17 cellular contexts compared by ENCODE assay signal in genomic region chr2:237772513-237772912, GRCh38.
"Had no signal": no experiment of that assay in that cellular context is flagged by ENCODE, and none has a peak within 500 bp of the region (broad histone marks: within the 10 kb centered on the region; RNA-seq: fewer than 3 reads in every experiment).

No MANE protein-coding gene starts in this region.

- H3K27ac Mint-ChIP-seq: activated CD8-positive, alpha-beta T cell treated with anti-CD3 and anti-CD28 coated beads for 36 hours had no signal

- H3K9me3 ChIP-seq: pancreas, spleen had no signal

- H3K27ac ChIP-seq: epithelial cell of prostate, neural progenitor cell, pancreas, spleen had no signal

- DNase-seq: activated CD4-positive, CD25-positive, alpha-beta regulatory T cell treated with anti-CD3 and anti-CD28 coated beads, Interleukin-2, amount 50 U/mL, for 72 hours; activated CD8-positive, alpha-beta memory T cell treated with anti-CD3 and anti-CD28 coated beads, Interleukin-2, amount 50 U/mL, for 4 hours; activated CD8-positive, alpha-beta T cell treated with anti-CD3 and anti-CD28 coated beads for 36 hours; anterior cingulate cortex; effector CD8-positive, alpha-beta T cell; hippocampal formation; mesendoderm; pancreas; retina; spleen; stimulated activated CD4-positive, alpha-beta T cell treated with anti-CD3 and anti-CD28 coated beads, Interleukin-1b, Interleukin-23, amount 100 ng/mL, for 48 hours; stimulated activated naive CD4-positive, alpha-beta T cell had no signal

- H3K36me3 ChIP-seq: neural progenitor cell had no signal

- H3K27me3 ChIP-seq: neural progenitor cell, pancreas, spleen had no signal

- H3K4me1 ChIP-seq: pancreas, spleen had no signal

- H3K4me3 Mint-ChIP-seq: activated CD8-positive, alpha-beta T cell treated with anti-CD3 and anti-CD28 coated beads for 36 hours; activated naive CD8-positive, alpha-beta T cell; neural progenitor cell had no signal

- H3K27me3 Mint-ChIP-seq: activated CD8-positive, alpha-beta T cell treated with anti-CD3 and anti-CD28 coated beads for 36 hours; activated naive CD8-positive, alpha-beta T cell had no signal

- H3K9me3 Mint-ChIP-seq: activated CD8-positive, alpha-beta T cell treated with anti-CD3 and anti-CD28 coated beads for 36 hours had no signal

- H3K4me3 ChIP-seq: neural progenitor cell, pancreas, spleen had no signal

- ATAC-seq: activated CD8-positive, alpha-beta T cell treated with anti-CD3 and anti-CD28 coated beads for 36 hours; pancreas; Right ventricle myocardium inferior; SK-N-SH treated with all-trans-retinoic acid at 6 μM for 48 hours had no signal
